8 cellular contexts compared by ENCODE assay signal in the genomic region with DNA sequence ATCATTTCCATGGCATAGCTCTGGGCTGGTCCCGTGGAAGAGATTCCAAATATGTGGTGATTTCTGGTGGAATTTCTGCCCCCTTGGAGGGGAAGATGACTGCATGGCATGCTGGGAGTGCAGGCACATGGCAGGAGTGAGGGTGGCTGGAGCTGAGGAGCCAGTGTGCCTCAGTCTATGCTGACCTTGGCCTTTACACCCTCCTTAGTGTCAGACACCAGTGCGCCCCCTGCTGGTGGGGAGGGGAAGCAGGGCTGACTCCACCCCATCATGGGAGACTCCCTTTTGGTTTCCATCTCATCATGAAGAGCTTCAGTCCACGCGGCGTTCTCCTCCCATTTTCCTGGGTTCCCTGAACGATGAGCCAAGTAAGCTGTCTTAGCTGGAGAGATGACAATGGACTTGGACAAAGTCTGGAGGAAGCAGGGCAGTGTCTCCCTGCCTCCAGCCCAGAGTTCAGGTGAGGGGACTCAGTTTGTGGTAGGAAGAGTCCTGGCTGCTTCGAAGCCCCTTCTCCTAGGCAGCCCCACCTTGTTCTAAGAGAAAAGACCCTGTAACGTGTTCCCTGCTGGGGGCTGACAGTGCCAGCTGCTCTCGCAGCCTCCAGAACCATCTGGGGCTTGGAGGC. TPM values are rescaled to one million over a fixed set of nuclear protein-coding genes. Genes with fewer than 3 reads are reported as not detected.
A peak's percentile ranks its signal among the peaks of the same experiment; 100 is the strongest.
DNase-seq lines count a peak whose midpoint lies in the region; ATAC-seq lines count a peak whose summit lies in the region.

No MANE protein-coding gene starts in this region.

- POLR2A ChIA-PET in activated naive CD8-positive, alpha-beta T cell treated with anti-CD3 and anti-CD28 coated beads, Interleukin-2, amount 10 ng/mL, durations not matched to agents 7 days and 5 days (lab: Charles Lee), result interaction anchor here (0.7 to 0.9 kb wide), 2 partner anchors 23 to 26 kb away, joined by 4 read pairs; a partner anchor contains a TSS

- H3K4me3 Mint-ChIP-seq in activated naive CD8-positive, alpha-beta T cell treated with anti-CD3 and anti-CD28 coated beads, Interleukin-2, amount 10 ng/mL, durations not matched to agents 7 days and 5 days, result no peak overlapping the region

- no peak overlapping the region for H3K27ac Mint-ChIP-seq in activated naive CD8-positive, alpha-beta T cell treated with anti-CD3 and anti-CD28 coated beads, Interleukin-2, amount 10 ng/mL, durations not matched to agents 7 days and 5 days

- DNase-seq in EH (ENCODE audit: low read depth) (peak; percentile 36), SW480 (ENCODE audit: low spot score) (peak; percentile 24), left kidney (ENCODE audit: low read depth, low spot score) (peak; percentile 39)
- DNase-seq in activated naive CD8-positive, alpha-beta T cell treated with anti-CD3 and anti-CD28 coated beads, Interleukin-2, amount 10 ng/mL, durations not matched to agents 7 days and 5 days, result peak; percentile 83
- peak; percentile 40 to 45 for DNase-seq in stimulated activated CD8-positive, alpha-beta memory T cell treated with anti-CD3 and anti-CD28 coated beads, Interleukin-2, amount 100 ng/mL, for 1 hour (ENCODE audit: low read depth in 2 of 2)

- peaks cover 3% of the 10 kb centered on the region for H3K4me1 Mint-ChIP-seq in activated naive CD8-positive, alpha-beta T cell treated with anti-CD3 and anti-CD28 coated beads, Interleukin-2, amount 10 ng/mL, durations not matched to agents 7 days and 5 days

- no peaks in the 10 kb centered on the region for H3K27me3 Mint-ChIP-seq in activated naive CD8-positive, alpha-beta T cell treated with anti-CD3 and anti-CD28 coated beads, Interleukin-2, amount 10 ng/mL, durations not matched to agents 7 days and 5 days

- peak; percentile 63 for ATAC-seq in HG02870 (IDR thresholded peaks at IDR 0.05; ENCODE audit: unreplicated experiment)
- ATAC-seq in activated naive CD8-positive, alpha-beta T cell treated with anti-CD3 and anti-CD28 coated beads, Interleukin-2, amount 10 ng/mL, durations not matched to agents 7 days and 5 days (ENCODE audit: low read depth), result peak; percentile 79
- ATAC-seq in GM18520 (IDR thresholded peaks at IDR 0.05; ENCODE audit: unreplicated experiment), result no peak
- ATAC-seq in GM18519 (IDR thresholded peaks at IDR 0.05; ENCODE audit: low FRiP score, unreplicated experiment), result no peak

- no peaks in the 10 kb centered on the region for H3K9me3 Mint-ChIP-seq in activated naive CD8-positive, alpha-beta T cell treated with anti-CD3 and anti-CD28 coated beads, Interleukin-2, amount 10 ng/mL, durations not matched to agents 7 days and 5 days

- H3K36me3 Mint-ChIP-seq in activated naive CD8-positive, alpha-beta T cell treated with anti-CD3 and anti-CD28 coated beads, Interleukin-2, amount 10 ng/mL, durations not matched to agents 7 days and 5 days, result peaks cover 1% of the 10 kb centered on the region

RNA-seq across cellular contexts. Expression of a gene that starts 10.3 kb away (rescaled TPM):
- not detected for total RNA-seq in activated naive CD8-positive, alpha-beta T cell treated with anti-CD3 and anti-CD28 coated beads, Interleukin-2, amount 10 ng/mL, durations not matched to agents 7 days and 5 days

RNA-seq across cellular contexts. Expression of a gene that starts 25.7 kb away (rescaled TPM):
- 10 to 100 TPM; 47.5 to 49.1 TPM for total RNA-seq in activated naive CD8-positive, alpha-beta T cell treated with anti-CD3 and anti-CD28 coated beads, Interleukin-2, amount 10 ng/mL, durations not matched to agents 7 days and 5 days

RNA-seq across cellular contexts. Expression of a gene that starts 52.1 kb away (rescaled TPM):
- total RNA-seq in activated naive CD8-positive, alpha-beta T cell treated with anti-CD3 and anti-CD28 coated beads, Interleukin-2, amount 10 ng/mL, durations not matched to agents 7 days and 5 days, result not detected

Comparison
In these comparisons a context has a peak if more than half of its experiments do, and no peak if none do; other contexts are left out.
1. DNase-seq: peak in every context shown above with its lines; median percentile 83 in activated naive CD8-positive, alpha-beta T cell treated with anti-CD3 and anti-CD28 coated beads, Interleukin-2, amount 10 ng/mL, durations not matched to agents 7 days and 5 days; 42 in stimulated activated CD8-positive, alpha-beta memory T cell treated with anti-CD3 and anti-CD28 coated beads, Interleukin-2, amount 100 ng/mL, for 1 hour; 39 in left kidney; 36 in EH; 24 in SW480.
2. ATAC-seq: peak in HG02870 (single experiment) and activated naive CD8-positive, alpha-beta T cell treated with anti-CD3 and anti-CD28 coated beads, Interleukin-2, amount 10 ng/mL, durations not matched to agents 7 days and 5 days (single experiment); none in GM18520 (single experiment) and GM18519 (single experiment).